ENCODE assay signal across 9 cellular contexts in the genomic region with DNA sequence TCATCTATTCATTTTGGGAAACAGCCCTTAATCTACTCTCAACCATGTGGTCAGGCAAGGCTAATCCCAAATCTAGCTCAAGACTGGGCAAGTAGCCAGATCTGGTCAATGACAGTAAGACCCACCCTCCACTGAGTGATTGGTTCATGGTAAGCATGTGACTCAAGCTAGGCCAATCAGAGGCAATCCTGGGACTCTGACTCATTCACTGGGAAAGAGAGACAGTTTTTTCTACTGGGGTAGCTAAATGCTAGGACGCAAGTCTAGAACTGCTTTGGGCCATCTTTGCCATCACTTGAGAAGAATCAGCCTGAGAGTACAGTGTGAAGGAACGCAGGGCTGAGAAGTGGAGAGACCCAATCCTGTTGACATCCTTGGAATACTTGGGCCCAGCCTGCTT. TPM values are rescaled to one million over a fixed set of nuclear protein-coding genes. Genes with fewer than 3 reads are reported as not detected.
DNase-seq lines count a peak whose midpoint lies in the region; ATAC-seq and TF ChIP-seq lines count a peak whose summit lies in the region.
"Had no signal": no experiment of that assay in that cellular context is flagged by ENCODE, and none has a peak within 500 bp of the region (broad histone marks: within the 10 kb centered on the region; RNA-seq: fewer than 3 reads in every experiment).

No MANE protein-coding gene starts in this region.

- CTCF ChIA-PET in HCT116 (lab: Charles Lee) = interaction anchor here (1.1 to 3.0 kb wide), 3 partner anchors 17 to 331 kb away, joined by 3 to 23 read pairs (median 5); partner anchors contain the start of gene SRGAP3

- peaks cover 3% of the 10 kb centered on the region; the same call in 1 of the 2 replicates for H3K4me1 ChIP-seq in DND-41 (ENCODE audit: insufficient read depth, low read length)
- H3K4me1 ChIP-seq in HCT116 (ENCODE audit: control insufficient read depth in 1 of 2, insufficient read depth in 2 of 2, low read length in 2 of 2) = peaks cover 0 to 4% of the 10 kb centered on the region in 2 experiments; a peak in 1 of 4 replicates
- H3K4me1 ChIP-seq in RWPE2 (ENCODE audit: insufficient read depth, poor library complexity, severe bottlenecking) = no peaks in the 10 kb centered on the region

- H4K20me1 ChIP-seq in DND-41 (ENCODE audit: insufficient read depth, low read length) = no peaks in the 10 kb centered on the region
- no peaks in the 10 kb centered on the region for H4K20me1 ChIP-seq in HCT116 (ENCODE audit: insufficient read depth)

- H3K9ac ChIP-seq in DND-41 (ENCODE audit: low read depth, low read length) (no peak overlapping the region), HCT116 (ENCODE audit: low read length) (no peak overlapping the region)

- no TSS peak for BruUV-seq in HCT116 (replicated peaks; lab: Mats Ljungman, UMichigan)

- RAD21 ChIA-PET in HCT116 (lab: Charles Lee; ENCODE audit: low non-redundant PET in 1 of 2, low total read pairs in 2 of 2, uncharacterized antibody in 2 of 2, unreplicated experiment in 2 of 2) = interaction anchor here in 1 of 2 experiments (0.6 to 1.2 kb wide), 3 partner anchors 15 to 380 kb away, joined by 3 to 4 read pairs (median 3); no protein-coding TSS in a partner anchor

- no peak for TF ChIP-seq CTCF in DND-41 (IDR thresholded peaks at IDR 0.05; ENCODE audit: borderline replicate concordance, extremely low read depth, low read length, poor library complexity, severe bottlenecking)
- no peak for TF ChIP-seq CTCF in HCT116 (IDR thresholded peaks at IDR 0.05 in 2 of 3, conservative IDR thresholded peaks at IDR 0.05 in 1 of 3; ENCODE audit: borderline replicate concordance in 1 of 3, insufficient read depth in 1 of 3, low read depth in 2 of 3, low read length in 2 of 3)
- TF ChIP-seq CTCF in RWPE2 (IDR thresholded peaks at IDR 0.05; ENCODE audit: poor library complexity, severe bottlenecking) = no peak

- H3K27ac ChIP-seq in DND-41 (ENCODE audit: low read length) (no peak overlapping the region), HCT116 (ENCODE audit: low read depth, low read length) (no peak overlapping the region), RWPE2 (ENCODE audit: poor library complexity, severe bottlenecking) (no peak overlapping the region)

- H3K9me2 ChIP-seq in HCT116 (ENCODE audit: insufficient read depth) = no peaks in the 10 kb centered on the region

- H3K4me3 ChIP-seq in DND-41 (ENCODE audit: low read depth in 1 of 2, low read length in 2 of 2) (no peak overlapping the region), HCT116 (replicated peaks in 1 of 2; ENCODE audit: low read depth in 1 of 2, low read length in 2 of 2) (no peak overlapping the region), RWPE2 (ENCODE audit: severe bottlenecking) (no peak overlapping the region)

- H3K27me3 ChIP-seq in DND-41 (ENCODE audit: insufficient read depth, low read length, poor library complexity) (peaks cover 4% of the 10 kb centered on the region), HCT116 (ENCODE audit: insufficient read depth, low read length) (peaks cover 2% of the 10 kb centered on the region; the same call in 1 of the 2 replicates), RWPE2 (ENCODE audit: insufficient read depth, poor library complexity, severe bottlenecking) (no peaks in the 10 kb centered on the region)

- H3K4me2 ChIP-seq in DND-41 (ENCODE audit: insufficient read depth, low read length) (no peak overlapping the region), HCT116 (ENCODE audit: low read length) (no peak overlapping the region)

- no peak for TF ChIP-seq RAD21 in HCT116 (IDR thresholded peaks at IDR 0.05; ENCODE audit: low read depth)

- ATAC-seq in DND-41 (ENCODE audit: insufficient read depth, low read depth) (peak; percentile 47; the same call in 1 of the 3 replicates), HCT116 (peak; percentile 57), RWPE2 (ENCODE audit: low read depth) (peak; percentile 59; the same call in 2 of the 3 replicates), GM19463 (IDR thresholded peaks at IDR 0.05; ENCODE audit: unreplicated experiment) (no peak), GM18502 (IDR thresholded peaks at IDR 0.05; ENCODE audit: poor library complexity, unreplicated experiment) (no peak)

- DNase-seq in DND-41 (no peak), HCT116 (ENCODE audit: low read depth, low spot score) (no peak), RWPE2 (ENCODE audit: low spot score) (no peak), fibroblast of the conjunctiva (ENCODE audit: low read depth) (peak; percentile 24), NCI-H1092 (lab: John Stamatoyannopoulos, UW) (no peak), Ammon's horn (ENCODE audit: low spot score) (no peak)
- DNase-seq: activated B cell treated with CpG ODN at 0.5 μM for 24 hours had no signal

- intact Hi-C loops in HCT116 (cut with micrococcal nuclease) = loop anchor here (5.0 kb wide), 1 partner anchor 1765 kb away; no protein-coding TSS in a partner anchor

- no peak overlapping the region for H2AFZ ChIP-seq in DND-41 (ENCODE audit: low read depth, low read length)
- H2AFZ ChIP-seq in HCT116 (ENCODE audit: low read depth, low read length, poor library complexity, severe bottlenecking) = no peak overlapping the region

- H3K79me2 ChIP-seq in DND-41 (ENCODE audit: insufficient read depth, low read length) = no peaks in the 10 kb centered on the region
- no peaks in the 10 kb centered on the region for H3K79me2 ChIP-seq in HCT116 (ENCODE audit: insufficient read depth, low read length)

- no peak for TF ChIP-seq POLR2A in HCT116 (IDR thresholded peaks at IDR 0.05; ENCODE audit: borderline replicate concordance, extremely low read depth, insufficient read depth, insufficient read length)

- no peaks in the 10 kb centered on the region for H3K36me3 ChIP-seq in DND-41 (ENCODE audit: insufficient read depth, low read length)
- H3K36me3 ChIP-seq in HCT116 (ENCODE audit: control insufficient read depth in 1 of 2, insufficient read depth in 2 of 2, low read length in 2 of 2) = no peaks in the 10 kb centered on the region
- no peaks in the 10 kb centered on the region for H3K36me3 ChIP-seq in RWPE2 (ENCODE audit: low read depth)

- POLR2A ChIA-PET in HCT116 (lab: Charles Lee) = no interaction called here

- no peaks in the 10 kb centered on the region for H3K9me3 ChIP-seq in DND-41 (ENCODE audit: insufficient read depth, low read length, severe bottlenecking)
- no peaks in the 10 kb centered on the region for H3K9me3 ChIP-seq in HCT116 (ENCODE audit: control insufficient read depth in 1 of 2, insufficient read depth in 1 of 2, low read depth in 1 of 2, low read length in 2 of 2)
- H3K9me3 ChIP-seq in RWPE2 (ENCODE audit: severe bottlenecking) = no peaks in the 10 kb centered on the region

TF ChIP-seq in HCT116, 20 proteins besides CTCF, POLR2A, EP300 and RAD21 (continues in another document):
- TF ChIP-seq ZNF274 (IDR thresholded peaks at IDR 0.05; ENCODE audit: low read depth, low read length) = no peak
- TF ChIP-seq TCF7L2 (IDR thresholded peaks at IDR 0.05; ENCODE audit: borderline replicate concordance, extremely low read depth, insufficient read depth, insufficient read length) = no peak
- TF ChIP-seq, protein P1, sequence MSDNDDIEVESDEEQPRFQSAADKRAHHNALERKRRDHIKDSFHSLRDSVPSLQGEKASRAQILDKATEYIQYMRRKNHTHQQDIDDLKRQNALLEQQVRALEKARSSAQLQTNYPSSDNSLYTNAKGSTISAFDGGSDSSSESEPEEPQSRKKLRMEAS (IDR thresholded peaks at IDR 0.05) = no peak
- no peak for TF ChIP-seq ZFX (IDR thresholded peaks at IDR 0.05)
- TF ChIP-seq, protein P2, sequence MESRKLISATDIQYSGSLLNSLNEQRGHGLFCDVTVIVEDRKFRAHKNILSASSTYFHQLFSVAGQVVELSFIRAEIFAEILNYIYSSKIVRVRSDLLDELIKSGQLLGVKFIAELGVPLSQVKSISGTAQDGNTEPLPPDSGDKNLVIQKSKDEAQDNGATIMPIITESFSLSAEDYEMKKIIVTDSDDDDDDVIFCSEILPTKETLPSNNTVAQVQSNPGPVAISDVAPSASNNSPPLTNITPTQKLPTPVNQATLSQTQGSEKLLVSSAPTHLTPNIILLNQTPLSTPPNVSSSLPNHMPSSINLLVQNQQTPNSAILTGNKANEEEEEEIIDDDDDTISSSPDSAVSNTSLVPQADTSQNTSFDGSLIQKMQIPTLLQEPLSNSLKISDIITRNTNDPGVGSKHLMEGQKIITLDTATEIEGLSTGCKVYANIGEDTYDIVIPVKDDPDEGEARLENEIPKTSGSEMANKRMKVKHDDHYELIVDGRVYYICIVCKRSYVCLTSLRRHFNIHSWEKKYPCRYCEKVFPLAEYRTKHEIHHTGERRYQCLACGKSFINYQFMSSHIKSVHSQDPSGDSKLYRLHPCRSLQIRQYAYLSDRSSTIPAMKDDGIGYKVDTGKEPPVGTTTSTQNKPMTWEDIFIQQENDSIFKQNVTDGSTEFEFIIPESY (IDR thresholded peaks at IDR 0.05; ENCODE audit: extremely low read depth, insufficient replicate concordance, low read length) = no peak
- no peak for TF ChIP-seq ATF3 (IDR thresholded peaks at IDR 0.05)
- TF ChIP-seq JUND (IDR thresholded peaks at IDR 0.05) = no peak
- no peak for TF ChIP-seq FOSL1 (IDR thresholded peaks at IDR 0.05; ENCODE audit: low read depth)
- TF ChIP-seq EGR1 (IDR thresholded peaks at IDR 0.05; ENCODE audit: low read depth) = no peak
- no peak for TF ChIP-seq CEBPB (IDR thresholded peaks at IDR 0.05; ENCODE audit: low read depth)
- no peak for TF ChIP-seq EZH2 (IDR thresholded peaks at IDR 0.05)

RNA-seq across cellular contexts. Expression of gene RAD18, which starts 9.3 kb away (rescaled TPM):
- total RNA-seq in HCT116 (2021; ENCODE audit: unreplicated experiment) = 28.7 TPM
- 3.2 and 4.7 TPM in 2 replicates for polyA plus RNA-seq in HCT116 (2012)

Comparison
In these comparisons a context has a peak if more than half of its experiments do, and no peak if none do; other contexts are left out.
1. ATAC-seq: peak in DND-41 (single experiment), HCT116 (single experiment) and RWPE2 (single experiment); none in GM19463 (single experiment) and GM18502 (single experiment).